Comparison of ENCODE assay signal across 9 cellular contexts in genomic region chr13:50801087-50801931, GRCh38. TPM values are rescaled to one million over a fixed set of nuclear protein-coding genes. Genes with fewer than 3 reads are reported as not detected.
DNase-seq lines count a peak whose midpoint lies in the region; ATAC-seq, FAIRE-seq and TF ChIP-seq lines count a peak whose summit lies in the region.
"Had no signal": no experiment of that assay in that cellular context is flagged by ENCODE, and none has a peak within 500 bp of the region (broad histone marks: within the 10 kb centered on the region; RNA-seq: fewer than 3 reads in every experiment).

No MANE protein-coding gene starts in this region.

- no peaks in the 10 kb centered on the region for H4K20me1 ChIP-seq in endothelial cell of umbilical vein (replicated peaks; ENCODE audit: control insufficient read depth, extremely low read depth, insufficient read depth, low read length)

- peaks cover 2 to 8% (median 7%) of the 10 kb centered on the region in 5 donors for H3K9me3 Mint-ChIP-seq in CD8-positive, alpha-beta memory T cell

- no peak overlapping the region for H3K9ac ChIP-seq in endothelial cell of umbilical vein (replicated peaks; ENCODE audit: extremely low read depth, insufficient read depth, low read length)

- H3K27me3 ChIP-seq in CD8-positive, alpha-beta memory T cell (ENCODE audit: insufficient read depth, low read length, poor library complexity, severe bottlenecking) = no peaks in the 10 kb centered on the region
- H3K27me3 ChIP-seq in HL-60 (ENCODE audit: insufficient read depth, poor library complexity, severe bottlenecking) = no peaks in the 10 kb centered on the region
- H3K27me3 ChIP-seq in endothelial cell of umbilical vein (ENCODE audit: control insufficient read depth in 2 of 2, insufficient read depth in 2 of 2, low read length in 2 of 2) = no peaks in the 10 kb centered on the region

- dilution Hi-C loops in endothelial cell of umbilical vein (cut with MboI; ENCODE audit: extremely low pct_ligation_motif_present, low sequenced_read_pairs) = no loop called here

- no peaks in the 10 kb centered on the region for H3K79me2 ChIP-seq in endothelial cell of umbilical vein (ENCODE audit: control insufficient read depth, insufficient read depth, low read length)

- no peak overlapping the region for H3K4me3 Mint-ChIP-seq in CD8-positive, alpha-beta memory T cell
- H3K4me3 Mint-ChIP-seq: dendritic cell treated with granulocyte-macrophage colony-stimulating factor and Interleukin-4, amounts not matched to agents 40 ng/mL and 50 ng/mL, for 4 days had no signal

- FAIRE-seq in endothelial cell of umbilical vein (lab: Jason Lieb, UNC) = peak; percentile 85

- no peak overlapping the region for H2AFZ ChIP-seq in endothelial cell of umbilical vein (ENCODE audit: low read depth, low read length)

- no peak for TF ChIP-seq POLR2A in endothelial cell of umbilical vein (IDR thresholded peaks at IDR 0.05; ENCODE audit: low read depth, low read length)

- no peaks in the 10 kb centered on the region for H3K9me1 ChIP-seq in endothelial cell of umbilical vein (replicated peaks; ENCODE audit: control insufficient read depth, extremely low read depth, insufficient read depth, low read length)

- no peaks in the 10 kb centered on the region for H3K9me3 ChIP-seq in CD8-positive, alpha-beta memory T cell (ENCODE audit: low read length)
- H3K9me3 ChIP-seq in endothelial cell of umbilical vein (replicated peaks; ENCODE audit: control insufficient read depth, insufficient read depth, low read length) (no peaks in the 10 kb centered on the region), mucosa of descending colon (no peaks in the 10 kb centered on the region)

- peak overlapping the region in 1 of 8 donors; percentile 70 for H3K27ac Mint-ChIP-seq in CD8-positive, alpha-beta memory T cell
- H3K27ac Mint-ChIP-seq: dendritic cell treated with granulocyte-macrophage colony-stimulating factor and Interleukin-4, amounts not matched to agents 40 ng/mL and 50 ng/mL, for 4 days had no signal

- CTCF ChIA-PET in CD8-positive, alpha-beta memory T cell (lab: Charles Lee) = interaction anchor here (0.9 to 2.2 kb wide), 13 partner anchors 16 to 825 kb away, joined by 3 to 23 read pairs (median 4); partner anchors contain the start of gene TRIM13
- CTCF ChIA-PET in endothelial cell of umbilical vein (lab: Charles Lee) = interaction anchor here (0.7 to 2.1 kb wide), 28 partner anchors 9 to 827 kb away, joined by 3 to 32 read pairs (median 4); partner anchors contain the start of gene TRIM13

- H3K4me1 Mint-ChIP-seq in CD8-positive, alpha-beta memory T cell = peaks cover 5 to 8% (median 7%) of the 10 kb centered on the region in 3 donors

- POLR2A ChIA-PET in CD8-positive, alpha-beta memory T cell (lab: Charles Lee) = interaction anchor here (0.5 kb wide), 1 partner anchor 281 kb away, joined by 3 read pairs; no protein-coding TSS in a partner anchor
- POLR2A ChIA-PET in endothelial cell of umbilical vein (lab: Charles Lee) = no interaction called here

- peak; percentile 84 for ATAC-seq in GM19455 (IDR thresholded peaks at IDR 0.05; ENCODE audit: unreplicated experiment)
- ATAC-seq in mucosa of descending colon = peak; percentile 92

- H3K4me2 ChIP-seq in endothelial cell of umbilical vein (ENCODE audit: insufficient read depth, low read length) = no peak overlapping the region

- H3K27me3 Mint-ChIP-seq in CD8-positive, alpha-beta memory T cell = peaks cover 0 to 2% of the 10 kb centered on the region in 2 donors
- H3K27me3 Mint-ChIP-seq: dendritic cell treated with granulocyte-macrophage colony-stimulating factor and Interleukin-4, amounts not matched to agents 40 ng/mL and 50 ng/mL, for 4 days had no signal

- H3K27ac ChIP-seq in CD8-positive, alpha-beta memory T cell (ENCODE audit: low read depth, low read length) = no peak overlapping the region
- no peak overlapping the region for H3K27ac ChIP-seq in HL-60 (replicated peaks)
- H3K27ac ChIP-seq in endothelial cell of umbilical vein (ENCODE audit: insufficient read depth, low read depth, low read length) = no peak overlapping the region

- no peaks in the 10 kb centered on the region for H3K4me1 ChIP-seq in CD8-positive, alpha-beta memory T cell (ENCODE audit: insufficient read depth, low read length)
- H3K4me1 ChIP-seq in endothelial cell of umbilical vein (ENCODE audit: control insufficient read depth, extremely low read depth, insufficient read depth, low read length) (peaks cover 4% of the 10 kb centered on the region), mucosa of descending colon (ENCODE audit: low read depth) (no peaks in the 10 kb centered on the region)

- no TSS peak for BruUV-seq in endothelial cell of umbilical vein (replicated peaks; lab: Mats Ljungman, UMichigan)

- no peak overlapping the region for H3K4me3 ChIP-seq in CD8-positive, alpha-beta memory T cell (ENCODE audit: low read length)
- H3K4me3 ChIP-seq in HL-60 (replicated peaks; ENCODE audit: insufficient read depth, low read length) = no peak overlapping the region
- H3K4me3 ChIP-seq in endothelial cell of umbilical vein (replicated peaks in 1 of 3; ENCODE audit: insufficient read depth in 1 of 3, low read depth in 1 of 3, low read length in 3 of 3) = no peak overlapping the region
- no peak overlapping the region for H3K4me3 ChIP-seq in mucosa of descending colon

- H3K36me3 Mint-ChIP-seq in CD8-positive, alpha-beta memory T cell = peaks cover 0 to 3% (median 0%) of the 10 kb centered on the region in 3 donors

- no peaks in the 10 kb centered on the region for H3K36me3 ChIP-seq in CD8-positive, alpha-beta memory T cell (ENCODE audit: insufficient read depth, low read length)
- H3K36me3 ChIP-seq in endothelial cell of umbilical vein (ENCODE audit: control insufficient read depth in 2 of 2, extremely low read depth in 1 of 2, insufficient read depth in 2 of 2, low read length in 2 of 2) = no peaks in the 10 kb centered on the region
- no peaks in the 10 kb centered on the region for H3K36me3 ChIP-seq in mucosa of descending colon (ENCODE audit: low read depth)

- intact Hi-C loops in endothelial cell of umbilical vein (cut with micrococcal nuclease) = loop anchor here (1.0 to 2.0 kb wide), 6 partner anchors 269 to 1133 kb away; partner anchors contain the start of gene TRIM13
- intact Hi-C loops in mucosa of descending colon (cut with DNase I, micrococcal nuclease) = loop anchor here in 1 of 2 donors (5.0 to 10.0 kb wide), 2 partner anchors 113 to 824 kb away; no protein-coding TSS in a partner anchor

- peak; percentile 56 for TF ChIP-seq CTCF in HL-60 (IDR thresholded peaks at IDR 0.05; ENCODE audit: insufficient read depth, low read length)
- peak; percentile 71 to 72 for TF ChIP-seq CTCF in endothelial cell of umbilical vein (IDR thresholded peaks at IDR 0.05; ENCODE audit: extremely low read depth in 1 of 2, insufficient read depth in 1 of 2, low read depth in 1 of 2, low read length in 2 of 2)
- TF ChIP-seq CTCF in mucosa of descending colon (IDR thresholded peaks at IDR 0.05) = peak; percentile 46

- peak; percentile 29 to 69 (median 52) for DNase-seq in CD8-positive, alpha-beta memory T cell
- DNase-seq in HL-60 (ENCODE audit: low read depth in 1 of 2, low spot score in 1 of 2) (peak; percentile 25 to 88), NCI-H774 (lab: John Stamatoyannopoulos, UW) (peak; percentile 38), endothelial cell of umbilical vein (ENCODE audit: low read depth, low spot score) (peak; percentile 75), mucosa of descending colon (peak in 2 of 3 donors; percentile 26 to 66)
- DNase-seq in activated CD8-positive, alpha-beta memory T cell treated with anti-CD3 and anti-CD28 coated beads for 48 hours (ENCODE audit: low read depth in 2 of 3, low spot score in 2 of 3) = peak; percentile 5 to 24 (median 15)
- DNase-seq in stimulated activated CD8-positive, alpha-beta memory T cell treated with anti-CD3 and anti-CD28 coated beads, Interleukin-7, amount 100 ng/mL, for 4 hours (ENCODE audit: low read depth in 2 of 2) = peak; percentile 15 to 29

TF ChIP-seq in endothelial cell of umbilical vein, 7 proteins besides CTCF, POLR2A, EP300 and RAD21:
- TF ChIP-seq GATA2 (IDR thresholded peaks at IDR 0.05; ENCODE audit: insufficient read depth, insufficient read length, low read depth, low read length) (no peak), EZH2 (IDR thresholded peaks at IDR 0.05; ENCODE audit: borderline replicate concordance, low read depth, low read length, severe bottlenecking) (no peak), JUN (IDR thresholded peaks at IDR 0.05; ENCODE audit: borderline replicate concordance, insufficient read depth, insufficient read length, low read depth) (no peak), MAX (IDR thresholded peaks at IDR 0.05; ENCODE audit: insufficient read depth, insufficient read length) (no peak), FOS (IDR thresholded peaks at IDR 0.05; ENCODE audit: borderline replicate concordance, insufficient read depth, low read length) (no peak), POLR2AphosphoS5 (IDR thresholded peaks at IDR 0.05; ENCODE audit: insufficient read depth, low read depth, low read length) (no peak), MYC (IDR thresholded peaks at IDR 0.05; ENCODE audit: low read depth, low read length) (no peak)

RNA-seq across cellular contexts. Expression of gene DLEU7, which starts 42.2 kb away (rescaled TPM):
- total RNA-seq in CD8-positive, alpha-beta memory T cell = not detected
- 0.16 TPM for polyA plus RNA-seq in CD8-positive, alpha-beta memory T cell
- total RNA-seq in endothelial cell of umbilical vein = not detected in 2 replicates
- not detected in 2 replicates for polyA plus RNA-seq in endothelial cell of umbilical vein
- polyA plus RNA-seq in endothelial cell of umbilical vein (2011; cell fraction: cytosol; rRNA removed) = not detected in 2 replicates
- polyA plus RNA-seq in endothelial cell of umbilical vein (2011; cell fraction: nucleus; rRNA removed) = not detected in 2 replicates
- polyA plus RNA-seq in endothelial cell of umbilical vein (2012) = not detected in 2 replicates
- polyA minus RNA-seq in endothelial cell of umbilical vein = not detected in 2 replicates
- not detected for polyA minus RNA-seq in endothelial cell of umbilical vein (2011; cell fraction: cytosol; rRNA and poly(A)+ RNA removed)
- not detected in 2 replicates for polyA minus RNA-seq in endothelial cell of umbilical vein (2011; cell fraction: nucleus; rRNA and poly(A)+ RNA removed)
- total RNA-seq in mucosa of descending colon = under 1 TPM in 2 of 3 donors, not detected in 1; 0.13 to 0.17 TPM

Comparison
In these comparisons a context has a peak if more than half of its experiments do, and no peak if none do; other contexts are left out.
1. DNase-seq: peak in every context shown above with its lines; median percentile 75 in endothelial cell of umbilical vein; 56 in HL-60; 52 in CD8-positive, alpha-beta memory T cell; 46 in mucosa of descending colon; 38 in NCI-H774; 22 in stimulated activated CD8-positive, alpha-beta memory T cell treated with anti-CD3 and anti-CD28 coated beads, Interleukin-7, amount 100 ng/mL, for 4 hours; 15 in activated CD8-positive, alpha-beta memory T cell treated with anti-CD3 and anti-CD28 coated beads for 48 hours.